In the genomic region with DNA sequence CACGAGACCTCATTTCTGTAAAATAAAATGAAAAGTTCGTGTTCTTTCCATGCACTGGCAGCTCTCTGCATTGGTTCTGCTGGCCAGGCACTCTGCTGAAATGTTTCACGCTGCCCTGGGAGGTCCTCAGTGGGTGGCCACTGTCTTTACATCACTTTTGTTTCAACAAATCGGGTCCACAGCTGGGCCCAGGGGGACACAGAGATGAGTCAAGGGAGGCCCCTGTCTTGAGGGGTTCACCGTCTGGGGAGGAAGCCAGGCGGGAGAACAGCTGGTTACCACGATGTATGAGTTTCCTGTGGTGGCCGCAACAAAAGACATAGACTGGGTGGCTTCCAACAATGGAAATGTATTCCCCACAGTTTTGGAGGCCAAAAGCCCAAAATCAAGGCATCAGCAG, we compare ENCODE assay signal across 14 cellular contexts. TPM values are rescaled to one million over a fixed set of nuclear protein-coding genes. Genes with fewer than 3 reads are reported as not detected.
DNase-seq lines count a peak whose midpoint lies in the region; ATAC-seq, FAIRE-seq and TF ChIP-seq lines count a peak whose summit lies in the region.
"Had no signal": no experiment of that assay in that cellular context is flagged by ENCODE, and none has a peak within 500 bp of the region (broad histone marks: within the 10 kb centered on the region; RNA-seq: fewer than 3 reads in every experiment).

No MANE protein-coding gene starts in this region.

- no peaks in the 10 kb centered on the region for H3K27me3 ChIP-seq in gastrocnemius medialis

- H3K27ac ChIP-seq in gastrocnemius medialis = peak overlapping the region in 3 of 4 donors; percentile 1 to 46 (median 29)
- H3K27ac ChIP-seq: SK-N-MC had no signal

- no peak for TF ChIP-seq POLR2A in gastrocnemius medialis (IDR thresholded peaks at IDR 0.05)

- in situ Hi-C loops in astrocyte of the cerebellum (cut with HindIII; ENCODE audit: low sequenced_read_pairs) (no loop called here), gastrocnemius medialis (cut with MboI; ENCODE audit: low sequenced_read_pairs in 4 of 4) (no loop called here)

- no peak for ATAC-seq in gastrocnemius medialis
- ATAC-seq in HG02588 (IDR thresholded peaks at IDR 0.05; ENCODE audit: unreplicated experiment) = no peak
- no peak for ATAC-seq in GM19351 (IDR thresholded peaks at IDR 0.05; ENCODE audit: unreplicated experiment)
- ATAC-seq: activated T-cell treated with anti-CD3 and anti-CD28 coated beads, Interleukin-2, amount 50 U/mL, for 4 hours had no signal

- H3K9me3 ChIP-seq in gastrocnemius medialis = no peaks in the 10 kb centered on the region

- H3K4me3 ChIP-seq in astrocyte of the cerebellum (ENCODE audit: low read depth, low read length) = no peak overlapping the region
- H3K4me3 ChIP-seq in gastrocnemius medialis = no peak overlapping the region
- H3K4me3 ChIP-seq: SK-N-MC had no signal

- TF ChIP-seq CTCF in astrocyte of the cerebellum (IDR thresholded peaks at IDR 0.05; ENCODE audit: low read depth, low read length, missing control alignments) (no peak), gastrocnemius medialis (IDR thresholded peaks at IDR 0.05 in 4 of 5, conservative IDR thresholded peaks at IDR 0.05 in 1 of 5) (no peak)

- FAIRE-seq in RCC 7860 (lab: Jason Lieb, UNC) = no peak
- FAIRE-seq: small intestine had no signal

- peak; percentile 43 for DNase-seq in activated gamma-delta T cell treated with Interleukin-2 at 50 U/mL for 16 hours
- DNase-seq in activated gamma-delta T cell (lab: John Stamatoyannopoulos, UW) = no peak
- DNase-seq in LHCN-M2 (ENCODE audit: low read depth) = peak; percentile 60
- DNase-seq in astrocyte of the cerebellum (ENCODE audit: low read depth) = peak; percentile 62
- DNase-seq in gastrocnemius medialis = no peak
- no peak for DNase-seq in RCC 7860 (ENCODE audit: low spot score)
- DNase-seq: activated T-cell treated with anti-CD3 and anti-CD28 coated beads, Interleukin-2, amount 50 U/mL, for 4 hours; NCI-H1048; NCI-H2171 treated with DMSO at 0.1 percent for 48 hours; NK-92 treated with Interleukin-12 subunit alpha and Interleukin-12 subunit beta, amount 100 ng/mL, for 24 hours; small intestine had no signal

- H3K36me3 ChIP-seq in gastrocnemius medialis = no peaks in the 10 kb centered on the region

- intact Hi-C loops in gastrocnemius medialis (cut with DNase I; ENCODE audit: low total_unique reads) = no loop called here

- peaks cover 11 to 25% of the 10 kb centered on the region in 2 donors for H3K4me1 ChIP-seq in gastrocnemius medialis

RNA-seq across cellular contexts. Expression of a gene that starts 5.2 kb away (rescaled TPM):
- 2.8 and 5.2 TPM in 2 replicates for total RNA-seq in LHCN-M2 (2014; rRNA removed)
- polyA plus RNA-seq in LHCN-M2 (2012) = 17.7 TPM
- 10 to 100 TPM in 3 of 4 donors, 1 to 10 TPM in 1; 6.8 to 45.6 (median 32.0) TPM for total RNA-seq in gastrocnemius medialis

Comparison
In these comparisons a context has a peak if more than half of its experiments do, and no peak if none do; other contexts are left out.
1. DNase-seq: peak in activated gamma-delta T cell treated with Interleukin-2 at 50 U/mL for 16 hours (single experiment), LHCN-M2 (single experiment) and astrocyte of the cerebellum (single experiment); none in activated gamma-delta T cell (single experiment), gastrocnemius medialis (0 of 2) and RCC 7860 (single experiment).